9 cellular contexts compared by ENCODE assay signal in the genomic region with DNA sequence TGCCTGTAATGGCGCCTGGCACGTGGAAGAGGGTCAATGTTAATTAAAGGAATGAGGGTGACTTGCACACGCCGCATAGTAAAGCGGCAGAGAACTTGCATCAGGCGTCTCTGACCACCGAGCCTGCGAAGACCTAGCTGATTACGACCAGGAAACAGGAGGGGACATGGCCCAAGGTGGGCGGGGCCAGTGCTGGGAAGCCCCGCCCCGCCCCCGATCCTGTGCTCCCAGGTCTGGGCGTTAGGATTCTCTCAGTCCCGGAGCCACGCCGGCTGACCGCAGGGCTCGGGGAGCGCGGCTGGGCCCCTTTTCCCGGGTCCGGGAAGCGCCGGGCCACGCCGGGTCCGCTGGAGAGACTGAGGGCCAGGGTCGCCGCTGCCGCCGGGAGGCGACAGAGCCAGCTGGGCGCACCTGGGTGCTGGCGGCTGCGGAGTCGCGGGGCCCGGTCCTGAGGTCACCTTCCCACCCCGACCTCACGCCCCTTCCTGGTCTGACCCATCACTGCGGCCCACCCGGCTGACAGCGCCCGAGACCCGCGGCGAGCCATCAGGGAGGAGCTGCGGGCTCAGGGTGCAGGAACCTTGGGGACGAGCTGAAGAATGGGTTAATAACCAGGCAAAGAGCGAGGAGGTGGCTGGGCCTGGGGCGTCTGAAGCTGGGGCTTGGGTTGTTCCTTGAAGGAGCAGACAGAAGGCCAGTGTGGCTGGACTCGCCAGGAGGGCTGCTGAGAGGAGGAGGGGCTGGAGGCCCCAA. TPM values are rescaled to one million over a fixed set of nuclear protein-coding genes. Genes with fewer than 3 reads are reported as not detected.
DNase-seq lines count a peak whose midpoint lies in the region; ATAC-seq and TF ChIP-seq lines count a peak whose summit lies in the region.
"Had no signal": no experiment of that assay in that cellular context is flagged by ENCODE, and none has a peak within 500 bp of the region (broad histone marks: within the 10 kb centered on the region; RNA-seq: fewer than 3 reads in every experiment).

No MANE protein-coding gene starts in this region.

- H3K36me3 Mint-ChIP-seq in mesothelial cell of epicardium = no peaks in the 10 kb centered on the region

- no peak overlapping the region for H3K27ac ChIP-seq in coronary artery

- H3K27ac Mint-ChIP-seq in mesothelial cell of epicardium = no peak overlapping the region

- H3K4me3 Mint-ChIP-seq in mesothelial cell of epicardium = peak overlapping the region; percentile 63

- no peak for TF ChIP-seq CTCF in coronary artery (IDR thresholded peaks at IDR 0.05)
- TF ChIP-seq CTCF in mesothelial cell of epicardium (IDR thresholded peaks at IDR 0.05; ENCODE audit: unreplicated experiment) = no peak

- ATAC-seq in GM19467 (IDR thresholded peaks at IDR 0.05; ENCODE audit: unreplicated experiment) (peak; percentile 69), HG03521 (IDR thresholded peaks at IDR 0.05; ENCODE audit: unreplicated experiment) (peak; percentile 75), SK-N-SH treated with all-trans-retinoic acid at 6 μM for 48 hours (no peak)

- H3K27me3 Mint-ChIP-seq in mesothelial cell of epicardium (ENCODE audit: low read depth) = peaks cover 86% of the 10 kb centered on the region

- peaks cover 5% of the 10 kb centered on the region for H3K9me3 Mint-ChIP-seq in mesothelial cell of epicardium

- peak overlapping the region; percentile 51 for H3K4me3 ChIP-seq in coronary artery

- DNase-seq in GM03348 (ENCODE audit: low spot score) (peak; percentile 48), coronary artery (ENCODE audit: low spot score) (peak; percentile 68), mesothelial cell of epicardium (ENCODE audit: low spot score in 2 of 2, unreplicated experiment in 2 of 2) (no peak), NCI-H526 (lab: John Stamatoyannopoulos, UW) (no peak), A172 (ENCODE audit: low spot score) (no peak)

- H3K4me1 Mint-ChIP-seq in mesothelial cell of epicardium = peaks cover 3% of the 10 kb centered on the region

TF ChIP-seq in SK-N-SH treated with all-trans-retinoic acid at 6 μM for 48 hours, 23 proteins besides CTCF, POLR2A, EP300 and RAD21:
- TF ChIP-seq, protein P1, sequence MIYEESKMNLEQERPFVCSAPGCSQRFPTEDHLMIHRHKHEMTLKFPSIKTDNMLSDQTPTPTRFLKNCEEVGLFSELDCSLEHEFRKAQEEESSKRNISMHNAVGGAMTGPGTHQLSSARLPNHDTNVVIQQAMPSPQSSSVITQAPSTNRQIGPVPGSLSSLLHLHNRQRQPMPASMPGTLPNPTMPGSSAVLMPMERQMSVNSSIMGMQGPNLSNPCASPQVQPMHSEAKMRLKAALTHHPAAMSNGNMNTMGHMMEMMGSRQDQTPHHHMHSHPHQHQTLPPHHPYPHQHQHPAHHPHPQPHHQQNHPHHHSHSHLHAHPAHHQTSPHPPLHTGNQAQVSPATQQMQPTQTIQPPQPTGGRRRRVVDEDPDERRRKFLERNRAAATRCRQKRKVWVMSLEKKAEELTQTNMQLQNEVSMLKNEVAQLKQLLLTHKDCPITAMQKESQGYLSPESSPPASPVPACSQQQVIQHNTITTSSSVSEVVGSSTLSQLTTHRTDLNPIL (CRISPR knock-in tag; IDR thresholded peaks at IDR 0.05; ENCODE audit: low read depth) = no peak
TF ChIP-seq in SK-N-SH treated with all-trans-retinoic acid at 6 μM for 48 hours: peak in this region for 0.

RNA-seq across cellular contexts. Expression of a gene that starts 23.0 kb away (rescaled TPM):
- total RNA-seq in mesothelial cell of epicardium = 0.11 to 0.54 TPM (median 0.22 TPM) in 3 replicates
- 4.9 and 5.2 TPM in 2 replicates for total RNA-seq in A172 (2014; rRNA removed; shearing (Covaris generic))
- total RNA-seq: mononuclear cell had no signal

Comparison
In these comparisons a context has a peak if more than half of its experiments do, and no peak if none do; other contexts are left out.
1. DNase-seq: peak in GM03348 (single experiment) and coronary artery (single experiment); none in mesothelial cell of epicardium (0 of 2), NCI-H526 (0 of 2) and A172 (single experiment).